Comparison of ENCODE assay signal across 8 cellular contexts in the genomic region with DNA sequence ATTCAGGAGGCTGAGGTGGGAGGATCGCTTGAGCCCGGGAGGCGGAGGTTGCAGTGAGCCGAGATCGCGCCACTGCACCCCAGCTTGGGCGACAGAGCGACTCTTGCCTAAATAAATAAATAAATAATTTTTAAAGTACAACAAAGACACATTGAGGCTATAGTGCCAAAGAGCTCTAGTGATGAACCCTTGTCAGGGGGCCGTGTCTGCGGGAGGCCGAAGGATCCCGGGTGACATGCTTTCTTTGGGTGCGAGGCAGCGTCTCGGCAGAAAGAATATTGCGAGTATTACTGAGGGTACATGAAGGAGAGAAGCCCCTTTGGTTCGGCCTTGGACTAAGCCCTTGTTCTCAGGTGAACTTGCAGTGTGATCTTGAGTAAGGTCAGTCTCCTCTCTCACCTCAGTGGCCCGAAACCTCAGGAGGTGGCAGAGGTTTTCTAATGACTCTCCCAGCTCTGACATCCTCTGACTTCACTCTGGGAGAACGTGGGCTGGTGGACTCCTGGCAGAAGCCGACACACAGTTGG. TPM values are rescaled to one million over a fixed set of nuclear protein-coding genes. Genes with fewer than 3 reads are reported as not detected.
DNase-seq lines count a peak whose midpoint lies in the region; TF ChIP-seq lines count a peak whose summit lies in the region.

No MANE protein-coding gene starts in this region.

- H3K4me3 Mint-ChIP-seq in activated naive CD8-positive, alpha-beta T cell treated with anti-CD3 and anti-CD28 coated beads for 36 hours = peak overlapping the region; percentile 75
- H3K4me3 Mint-ChIP-seq in immature natural killer cell = peak overlapping the region; percentile 80 to 92 (median 86)

- H3K36me3 ChIP-seq in stomach = no peaks in the 10 kb centered on the region

- no peaks in the 10 kb centered on the region for H3K27me3 Mint-ChIP-seq in activated naive CD8-positive, alpha-beta T cell treated with anti-CD3 and anti-CD28 coated beads for 36 hours
- peaks cover 0 to 8% (median 3%) of the 10 kb centered on the region in 3 donors for H3K27me3 Mint-ChIP-seq in immature natural killer cell (ENCODE audit: low read depth in 3 of 3)

- peaks cover 21% of the 10 kb centered on the region for H3K4me1 Mint-ChIP-seq in activated naive CD8-positive, alpha-beta T cell treated with anti-CD3 and anti-CD28 coated beads for 36 hours
- H3K4me1 Mint-ChIP-seq in immature natural killer cell = peaks cover 19 to 20% of the 10 kb centered on the region in 2 donors

- H3K27ac ChIP-seq in HL-60 (replicated peaks) (no peak overlapping the region), stomach (peak overlapping the region; percentile 79 to 90 (median 83))

- H3K9me3 ChIP-seq in stomach = no peaks in the 10 kb centered on the region

- no peaks in the 10 kb centered on the region for H3K36me3 Mint-ChIP-seq in activated naive CD8-positive, alpha-beta T cell treated with anti-CD3 and anti-CD28 coated beads for 36 hours
- no peaks in the 10 kb centered on the region for H3K36me3 Mint-ChIP-seq in immature natural killer cell

- intact Hi-C loops in stomach (cut with DNase I; ENCODE audit: low total_unique reads) = no loop called here

- H3K27ac Mint-ChIP-seq in activated naive CD8-positive, alpha-beta T cell treated with anti-CD3 and anti-CD28 coated beads for 36 hours = peak overlapping the region; percentile 53
- peak overlapping the region in 1 of 6 donors; percentile 64 for H3K27ac Mint-ChIP-seq in immature natural killer cell

- H3K27me3 ChIP-seq in HL-60 (ENCODE audit: insufficient read depth, poor library complexity, severe bottlenecking) = peaks cover 17% of the 10 kb centered on the region
- peaks cover 0 to 17% (median 9%) of the 10 kb centered on the region in 3 donors for H3K27me3 ChIP-seq in stomach

- TF ChIP-seq CTCF in HL-60 (IDR thresholded peaks at IDR 0.05; ENCODE audit: insufficient read depth, low read length) (no peak), stomach (IDR thresholded peaks at IDR 0.05) (no peak)

- no peaks in the 10 kb centered on the region for H3K9me3 Mint-ChIP-seq in activated naive CD8-positive, alpha-beta T cell treated with anti-CD3 and anti-CD28 coated beads for 36 hours
- H3K9me3 Mint-ChIP-seq in immature natural killer cell = no peaks in the 10 kb centered on the region

- DNase-seq in HL-60 (ENCODE audit: low read depth in 1 of 2, low spot score in 1 of 2) = no peak
- no peak for DNase-seq in activated naive CD8-positive, alpha-beta T cell treated with anti-CD3 and anti-CD28 coated beads for 36 hours
- no peak for DNase-seq in immature natural killer cell
- DNase-seq in stomach = no peak
- no peak for DNase-seq in NCI-H226
- no peak for DNase-seq in activated CD8-positive, alpha-beta memory T cell treated with anti-CD3 and anti-CD28 coated beads for 24 hours
- no peak for DNase-seq in CD1c-positive myeloid dendritic cell (ENCODE audit: extremely low spot score)
- no peak for DNase-seq in activated CD4-positive, alpha-beta T cell treated with anti-CD3 and anti-CD28 coated beads for 48 hours

- no peak for TF ChIP-seq EP300 in stomach (IDR thresholded peaks at IDR 0.05)

- H3K4me3 ChIP-seq in HL-60 (replicated peaks; ENCODE audit: insufficient read depth, low read length) = peak overlapping the region; percentile 90
- H3K4me3 ChIP-seq in stomach = peak overlapping the region; percentile 85 to 90 (median 87)

- 56 to 71% (median 59%) methylated on average over 17 to 20 of the region's 20 CpGs for WGBS in stomach, 5 donors

- H3K4me1 ChIP-seq in stomach = peaks cover 0 to 51% (median 32%) of the 10 kb centered on the region in 4 donors

- TF ChIP-seq POLR2A in stomach (IDR thresholded peaks at IDR 0.05) = no peak

RNA-seq across cellular contexts. Expression of a gene that starts 0.4 kb away (rescaled TPM):
- total RNA-seq in activated naive CD8-positive, alpha-beta T cell treated with anti-CD3 and anti-CD28 coated beads for 36 hours = 1 to 10 TPM; 4.4 to 5.2 TPM
- polyA plus RNA-seq in immature natural killer cell (10 to 100 TPM in 2 of 3 donors, 1 to 10 TPM in 1; 7.8 to 14.4 (median 13.8) TPM), stomach (1 to 10 TPM; 2.3 to 4.7 (median 2.3) TPM)
- 10 to 100 TPM in 3 of 5 donors, 1 to 10 TPM in 2; 4.3 to 19.3 (median 13.3) TPM for total RNA-seq in stomach
